24 cellular contexts compared by ENCODE assay signal in genomic region chr19:21593008-21593427, GRCh38.
"Had no signal": no experiment of that assay in that cellular context is flagged by ENCODE, and none has a peak within 500 bp of the region (broad histone marks: within the 10 kb centered on the region; RNA-seq: fewer than 3 reads in every experiment).

No MANE protein-coding gene starts in this region.

- DNase-seq: cortex of kidney; dorsolateral prefrontal cortex; effector CD8-positive, alpha-beta T cell; glutamatergic neuron; immature natural killer cell; left ventricle myocardium superior; mesenchymal stem cell; midbrain; retina; right lobe of liver; stimulated activated CD4-positive, alpha-beta T cell treated with anti-CD3 and anti-CD28 coated beads, Interleukin-2, amount 100 ng/mL, for 24 hours; stimulated activated CD4-positive, alpha-beta T cell treated with anti-CD3 and anti-CD28 coated beads, Interleukin-4, amount 100 ng/mL, for 4 hours; stimulated activated naive CD4-positive, alpha-beta T cell; stomach; substantia nigra; transverse colon had no signal

- H3K4me3 ChIP-seq: dorsolateral prefrontal cortex, gastroesophageal sphincter, lung, prostate gland, right lobe of liver, stomach, thoracic aorta, transverse colon had no signal

- H3K4me1 ChIP-seq: gastroesophageal sphincter, parathyroid adenoma, prostate gland, right lobe of liver, stomach, transverse colon had no signal

- H3K27ac ChIP-seq: dorsolateral prefrontal cortex, gastroesophageal sphincter, parathyroid adenoma, prostate gland, right lobe of liver, stomach, thoracic aorta, transverse colon had no signal

- H3K9me3 ChIP-seq: gastroesophageal sphincter, prostate gland, right lobe of liver, thoracic aorta, transverse colon had no signal

- H3K36me3 ChIP-seq: gastroesophageal sphincter, prostate gland, right lobe of liver, stomach, thoracic aorta, transverse colon had no signal

- FAIRE-seq: keratinocyte had no signal

- H3K27me3 ChIP-seq: dorsolateral prefrontal cortex, gastroesophageal sphincter, right lobe of liver, stomach, transverse colon had no signal

- ATAC-seq: esophagus mucosa; gastroesophageal sphincter; natural killer cell treated with Interleukin-12 subunit alpha and Interleukin-12 subunit beta and Interleukin-15 and Interleukin-18, amount 100 ng/mL, for 72 hours had no signal
